In the genomic region with DNA sequence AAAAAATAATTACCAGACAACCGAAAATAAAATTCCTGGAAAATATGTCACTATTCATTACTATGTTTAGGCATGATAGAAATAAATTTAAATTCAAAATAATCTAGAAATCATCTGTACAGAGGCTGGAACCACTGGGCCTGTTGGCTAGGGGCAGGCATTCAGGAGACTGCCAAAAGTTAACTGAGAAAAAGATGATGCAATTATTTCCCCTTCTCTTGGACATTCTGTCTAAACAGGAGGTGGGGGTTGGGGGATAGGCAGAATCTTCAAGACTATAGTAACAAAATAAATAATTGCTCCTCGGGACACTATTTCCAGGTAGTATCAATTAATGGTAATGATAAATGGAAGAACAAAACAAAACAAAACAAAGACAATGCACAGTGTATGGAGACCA, we compare ENCODE assay signal across 15 cellular contexts. TPM values are rescaled to one million over a fixed set of nuclear protein-coding genes. Genes with fewer than 3 reads are reported as not detected.
DNase-seq lines count a peak whose midpoint lies in the region; ATAC-seq and TF ChIP-seq lines count a peak whose summit lies in the region.
"Had no signal": no experiment of that assay in that cellular context is flagged by ENCODE, and none has a peak within 500 bp of the region (broad histone marks: within the 10 kb centered on the region; RNA-seq: fewer than 3 reads in every experiment).

No MANE protein-coding gene starts in this region.

- H3K4me1 ChIP-seq in OCI-LY7 (ENCODE audit: insufficient read depth, low read length, poor library complexity, severe bottlenecking) = no peaks in the 10 kb centered on the region

- peaks cover 13% of the 10 kb centered on the region for H3K9me3 Mint-ChIP-seq in osteocyte (ENCODE audit: unreplicated experiment)
- H3K9me3 Mint-ChIP-seq: natural killer cell treated with Interleukin-12 subunit alpha and Interleukin-12 subunit beta and Interleukin-15 and Interleukin-18, amount 100 ng/mL, for 72 hours had no signal

- no peak overlapping the region for H3K4me3 ChIP-seq in OCI-LY7 (ENCODE audit: low read depth, low read length, poor library complexity, severe bottlenecking)

- TF ChIP-seq CTCF in OCI-LY7 (conservative IDR thresholded peaks at IDR 0.05; ENCODE audit: low read length) (no peak), osteocyte (IDR thresholded peaks at IDR 0.05) (no peak)

- H3K36me3 Mint-ChIP-seq in osteocyte (ENCODE audit: unreplicated experiment) = no peaks in the 10 kb centered on the region
- H3K36me3 Mint-ChIP-seq: natural killer cell treated with Interleukin-12 subunit alpha and Interleukin-12 subunit beta and Interleukin-15 and Interleukin-18, amount 100 ng/mL, for 72 hours had no signal

- H4K20me1 ChIP-seq in OCI-LY7 (ENCODE audit: insufficient read depth, low read length) = no peaks in the 10 kb centered on the region; the same call in 1 of the 2 replicates

- peak; percentile 11 for DNase-seq in GM04503 (ENCODE audit: low read depth)
- DNase-seq in OCI-LY7 (ENCODE audit: low spot score) = peak; percentile 4
- peak; percentile 64 for DNase-seq in fibroblast of gingiva (ENCODE audit: low read depth)
- no peak for DNase-seq in osteocyte (ENCODE audit: extremely low spot score, unreplicated experiment)
- DNase-seq in D341Med (ENCODE audit: low spot score) = no peak
- no peak for DNase-seq in DMS153 treated with DMSO at 0.1 percent for 48 hours (lab: John Stamatoyannopoulos, UW; ENCODE audit: unreplicated experiment)
- DNase-seq: activated CD4-positive, alpha-beta memory T cell treated with anti-CD3 and anti-CD28 coated beads for 36 hours; activated naive CD4-positive, alpha-beta T cell treated with anti-CD3 and anti-CD28 coated beads, Interleukin-2, amount 10 ng/mL, durations not matched to agents 7 days and 5 days; NCI-H1048; NCI-H524; stimulated activated naive B cell treated with anti-CD40 and anti-IgM and Interleukin-4, amounts not matched to agents 10 μg/mL and 1 μg/mL and 100 μg/mL, for 72 hours had no signal

- H3K9me3 ChIP-seq in OCI-LY7 (ENCODE audit: low read length) = peaks cover 10% of the 10 kb centered on the region; the same call in 1 of the 2 replicates

- peak overlapping the region; percentile 61 for H3K27ac Mint-ChIP-seq in osteocyte (ENCODE audit: unreplicated experiment)
- H3K27ac Mint-ChIP-seq: activated CD4-positive, alpha-beta memory T cell treated with anti-CD3 and anti-CD28 coated beads for 36 hours; activated naive CD4-positive, alpha-beta T cell treated with anti-CD3 and anti-CD28 coated beads, Interleukin-2, amount 10 ng/mL, durations not matched to agents 7 days and 5 days; stimulated activated naive B cell treated with anti-CD40 and anti-IgM and Interleukin-4, amounts not matched to agents 10 μg/mL and 1 μg/mL and 100 μg/mL, for 72 hours had no signal

- no peak overlapping the region for H3K4me2 ChIP-seq in OCI-LY7 (ENCODE audit: low read length)

- peaks cover 24% of the 10 kb centered on the region for H3K79me2 ChIP-seq in OCI-LY7 (ENCODE audit: insufficient read depth, low read depth, low read length)

- intact Hi-C loops in OCI-LY7 (cut with micrococcal nuclease; ENCODE audit: unreplicated experiment) = no loop called here

- peaks cover 8% of the 10 kb centered on the region; the same call in 1 of the 2 replicates for H3K36me3 ChIP-seq in OCI-LY7 (ENCODE audit: insufficient read depth, low read length)

- ATAC-seq in HG03442 (IDR thresholded peaks at IDR 0.05; ENCODE audit: unreplicated experiment) = no peak
- ATAC-seq in HG03159 (IDR thresholded peaks at IDR 0.05; ENCODE audit: unreplicated experiment) = no peak
- ATAC-seq: natural killer cell treated with Interleukin-12 subunit alpha and Interleukin-12 subunit beta and Interleukin-15 and Interleukin-18, amount 100 ng/mL, for 72 hours; stimulated activated naive B cell treated with anti-CD40 and anti-IgM and Interleukin-4, amounts not matched to agents 10 μg/mL and 1 μg/mL and 100 μg/mL, for 72 hours had no signal

- no peak overlapping the region for H3K4me3 Mint-ChIP-seq in osteocyte (ENCODE audit: unreplicated experiment)
- H3K4me3 Mint-ChIP-seq: activated CD4-positive, alpha-beta memory T cell treated with anti-CD3 and anti-CD28 coated beads for 36 hours; activated naive CD4-positive, alpha-beta T cell treated with anti-CD3 and anti-CD28 coated beads, Interleukin-2, amount 10 ng/mL, durations not matched to agents 7 days and 5 days; natural killer cell treated with Interleukin-12 subunit alpha and Interleukin-12 subunit beta and Interleukin-15 and Interleukin-18, amount 100 ng/mL, for 72 hours; stimulated activated naive B cell treated with anti-CD40 and anti-IgM and Interleukin-4, amounts not matched to agents 10 μg/mL and 1 μg/mL and 100 μg/mL, for 72 hours had no signal

- no peaks in the 10 kb centered on the region for H3K9me2 ChIP-seq in OCI-LY7 (ENCODE audit: insufficient read depth, low read length)

- no peaks in the 10 kb centered on the region for H3K27me3 Mint-ChIP-seq in osteocyte (ENCODE audit: unreplicated experiment)
- H3K27me3 Mint-ChIP-seq: activated CD4-positive, alpha-beta memory T cell treated with anti-CD3 and anti-CD28 coated beads for 36 hours; activated naive CD4-positive, alpha-beta T cell treated with anti-CD3 and anti-CD28 coated beads, Interleukin-2, amount 10 ng/mL, durations not matched to agents 7 days and 5 days; natural killer cell treated with Interleukin-12 subunit alpha and Interleukin-12 subunit beta and Interleukin-15 and Interleukin-18, amount 100 ng/mL, for 72 hours; stimulated activated naive B cell treated with anti-CD40 and anti-IgM and Interleukin-4, amounts not matched to agents 10 μg/mL and 1 μg/mL and 100 μg/mL, for 72 hours had no signal

- no peak overlapping the region for H3K27ac ChIP-seq in OCI-LY7 (ENCODE audit: low read depth, low read length, poor library complexity, severe bottlenecking)
- H3K27ac ChIP-seq: C4-2B had no signal

- no TSS peak for BruUV-seq in OCI-LY7 (replicated peaks; lab: Mats Ljungman, UMichigan)

- CTCF ChIA-PET in OCI-LY7 (lab: Charles Lee; ENCODE audit: unreplicated experiment) = no interaction called here

- H2AFZ ChIP-seq in OCI-LY7 (ENCODE audit: low read length) = no peak overlapping the region

- POLR2A ChIA-PET in OCI-LY7 (lab: Charles Lee) = no interaction called here

- H3K4me1 Mint-ChIP-seq in osteocyte (ENCODE audit: unreplicated experiment) = peaks cover 17% of the 10 kb centered on the region

RNA-seq across cellular contexts. Expression of gene BTBD10, which starts 14.1 kb away (rescaled TPM):
- total RNA-seq in OCI-LY7 (2014; rRNA removed; shearing (Covaris generic)) = 23.7 and 25.0 TPM in 2 replicates
- total RNA-seq in OCI-LY7 (2022) (21.3 and 23.0 TPM in 2 replicates), osteocyte (29.1 and 29.4 TPM in 2 replicates)

RNA-seq across cellular contexts. Expression of gene PTH, which starts 46.9 kb away (rescaled TPM):
- total RNA-seq in OCI-LY7 (2014; rRNA removed; shearing (Covaris generic)) = not detected in 2 replicates
- total RNA-seq in OCI-LY7 (2022) (not detected in 2 replicates), osteocyte (not detected in 2 replicates)
- total RNA-seq: activated CD4-positive, alpha-beta memory T cell treated with anti-CD3 and anti-CD28 coated beads for 36 hours; natural killer cell treated with Interleukin-12 subunit alpha and Interleukin-12 subunit beta and Interleukin-15 and Interleukin-18, amount 100 ng/mL, for 72 hours had no signal

Comparison
In these comparisons a context has a peak if more than half of its experiments do, and no peak if none do; other contexts are left out.
1. DNase-seq: peak in GM04503 (single experiment), OCI-LY7 (single experiment) and fibroblast of gingiva (single experiment); none in osteocyte (single experiment), D341Med (single experiment) and DMS153 treated with DMSO at 0.1 percent for 48 hours (single experiment).